Comparison of ENCODE assay signal across 26 cellular contexts in genomic region chrX:71814123-71814912, GRCh38. TPM values are rescaled to one million over a fixed set of nuclear protein-coding genes. Genes with fewer than 3 reads are reported as not detected.
DNase-seq lines count a peak whose midpoint lies in the region; FAIRE-seq and TF ChIP-seq lines count a peak whose summit lies in the region.
"Had no signal": no experiment of that assay in that cellular context is flagged by ENCODE, and none has a peak within 500 bp of the region (broad histone marks: within the 10 kb centered on the region; RNA-seq: fewer than 3 reads in every experiment).

No MANE protein-coding gene starts in this region.

- H3K4me1 Mint-ChIP-seq in endodermal cell, result no peaks in the 10 kb centered on the region
- H3K4me1 Mint-ChIP-seq: CD14-positive monocyte; CD8-positive, alpha-beta memory T cell; GM23338; H9 had no signal

- TF ChIP-seq EP300 in sigmoid colon (IDR thresholded peaks at IDR 0.05), result no peak

- H3K4me3 ChIP-seq in bronchial epithelial cell (ENCODE audit: low read depth, low read length), result no peak overlapping the region
- H3K4me3 ChIP-seq in endodermal cell (ENCODE audit: low read length), result no peak overlapping the region
- H3K4me3 ChIP-seq in osteoblast (ENCODE audit: insufficient read depth, low read length), result no peak overlapping the region
- no peak overlapping the region for H3K4me3 ChIP-seq in sigmoid colon
- H3K4me3 ChIP-seq: A549; BLaER1 treated with 17β-estradiol and CSF1 and Interleukin-3, amounts not matched to agents 10 nM and 100 nM; GM23338 had no signal

- DNase-seq in bronchial epithelial cell (ENCODE audit: low read depth) (no peak), endodermal cell (peak; percentile 28), osteoblast (ENCODE audit: insufficient read length, low spot score, missing footprints) (peak; percentile 3), sigmoid colon (peak; percentile 39), NCI-H446 treated with DMSO at 0.1 percent for 48 hours (lab: John Stamatoyannopoulos, UW) (no peak), NCI-H1417 (lab: John Stamatoyannopoulos, UW) (no peak), activated gamma-delta T cell (lab: John Stamatoyannopoulos, UW) (no peak)
- DNase-seq: 8988T; ACHN; AML-193; BE2C; CD4-positive, alpha-beta T cell; CD8-positive, alpha-beta memory T cell; DMS 273 treated with DMSO at 0.1 percent for 48 hours; DMS79 treated with DMSO at 0.1 percent for 48 hours; GF-D8; H9 had no signal

- no peak overlapping the region for H3K27ac ChIP-seq in endodermal cell (ENCODE audit: low read depth, low read length)
- H3K27ac ChIP-seq in osteoblast (ENCODE audit: low read depth, low read length), result no peak overlapping the region
- H3K27ac ChIP-seq in sigmoid colon, result no peak overlapping the region
- H3K27ac ChIP-seq: A549; BLaER1 treated with 17β-estradiol and CSF1 and Interleukin-3, amounts not matched to agents 10 nM and 100 nM had no signal

- H3K27me3 ChIP-seq in bronchial epithelial cell (ENCODE audit: control insufficient read depth, insufficient read depth, low read length), result no peaks in the 10 kb centered on the region
- no peaks in the 10 kb centered on the region for H3K27me3 ChIP-seq in endodermal cell (ENCODE audit: control insufficient read depth, insufficient read depth, low read length, poor library complexity, severe bottlenecking)
- peaks cover 12% of the 10 kb centered on the region for H3K27me3 ChIP-seq in osteoblast (ENCODE audit: insufficient read depth, low read length)
- peaks cover 0 to 11% (median 0%) of the 10 kb centered on the region in 3 donors for H3K27me3 ChIP-seq in sigmoid colon
- H3K27me3 ChIP-seq: BE2C had no signal

- peak; percentile 97 for FAIRE-seq in bronchial epithelial cell (lab: Jason Lieb, UNC)
- FAIRE-seq: A549, D721Med, GM12891, GM18507 had no signal

- H3K36me3 ChIP-seq in bronchial epithelial cell (ENCODE audit: control insufficient read depth, insufficient read depth, low read length), result no peaks in the 10 kb centered on the region
- no peaks in the 10 kb centered on the region for H3K36me3 ChIP-seq in endodermal cell (ENCODE audit: control insufficient read depth, insufficient read depth, low read length)
- H3K36me3 ChIP-seq in osteoblast (ENCODE audit: insufficient read depth, low read length), result no peaks in the 10 kb centered on the region
- no peaks in the 10 kb centered on the region for H3K36me3 ChIP-seq in sigmoid colon
- H3K36me3 ChIP-seq: BE2C; BLaER1 treated with 17β-estradiol and CSF1 and Interleukin-3, amounts not matched to agents 10 nM and 100 nM had no signal

- TF ChIP-seq CTCF in bronchial epithelial cell (IDR thresholded peaks at IDR 0.05; ENCODE audit: insufficient read depth, low read length, severe bottlenecking) (no peak), endodermal cell (conservative IDR thresholded peaks at IDR 0.05) (no peak), osteoblast (IDR thresholded peaks at IDR 0.05; ENCODE audit: extremely low read depth, low read depth, low read length) (no peak), sigmoid colon (IDR thresholded peaks at IDR 0.05) (no peak)

- H3K4me1 ChIP-seq in endodermal cell (ENCODE audit: control insufficient read depth, insufficient read depth, low read length), result no peaks in the 10 kb centered on the region
- H3K4me1 ChIP-seq in osteoblast (ENCODE audit: insufficient read depth, low read length), result no peaks in the 10 kb centered on the region
- no peaks in the 10 kb centered on the region for H3K4me1 ChIP-seq in sigmoid colon
- H3K4me1 ChIP-seq: BE2C; BLaER1 treated with 17β-estradiol and CSF1 and Interleukin-3, amounts not matched to agents 10 nM and 100 nM had no signal

- H3K27ac Mint-ChIP-seq in endodermal cell, result no peak overlapping the region
- H3K27ac Mint-ChIP-seq: CD14-positive monocyte; CD4-positive, alpha-beta T cell; CD8-positive, alpha-beta memory T cell; GM23338; H9 had no signal

- no peak overlapping the region for H2AFZ ChIP-seq in osteoblast (ENCODE audit: low read length)
- H2AFZ ChIP-seq: GM23338 had no signal

- H3K4me2 ChIP-seq in osteoblast (ENCODE audit: insufficient read depth, low read length), result no peak overlapping the region
- H3K4me2 ChIP-seq: A549; BLaER1 treated with 17β-estradiol and CSF1 and Interleukin-3, amounts not matched to agents 10 nM and 100 nM; GM23338 had no signal

- H3K4me3 Mint-ChIP-seq in endodermal cell, result no peak overlapping the region
- H3K4me3 Mint-ChIP-seq: CD14-positive monocyte; CD4-positive, alpha-beta T cell; CD8-positive, alpha-beta memory T cell; GM23338; H9 had no signal

- WGBS in endodermal cell (ENCODE audit: insufficient coverage in 1 of 2, insufficient read length in 1 of 2), 2 experiments, result 89 to 100% methylated on average over 2 to 25 of the region's 25 CpGs
- WGBS in sigmoid colon, 2 donors, result 84 to 88% methylated on average over 25 of the region's 25 CpGs

- intact Hi-C loops in sigmoid colon (cut with DNase I), result no loop called here

- no peaks in the 10 kb centered on the region for H4K20me1 ChIP-seq in osteoblast (ENCODE audit: insufficient read depth, low read length)
- H4K20me1 ChIP-seq: BLaER1 treated with 17β-estradiol and CSF1 and Interleukin-3, amounts not matched to agents 10 nM and 100 nM had no signal

- no peak overlapping the region for H3K9ac ChIP-seq in endodermal cell (ENCODE audit: extremely low read depth, low read length, poor library complexity, severe bottlenecking)
- H3K9ac ChIP-seq: BLaER1 treated with 17β-estradiol and CSF1 and Interleukin-3, amounts not matched to agents 10 nM and 100 nM had no signal

- H3K9me3 Mint-ChIP-seq in endodermal cell, result peaks cover 69% of the 10 kb centered on the region
- H3K9me3 Mint-ChIP-seq: CD4-positive, alpha-beta T cell; CD8-positive, alpha-beta memory T cell had no signal

- H3K79me2 ChIP-seq in osteoblast (ENCODE audit: insufficient read depth, low read length), result no peaks in the 10 kb centered on the region

- no peaks in the 10 kb centered on the region for H3K9me3 ChIP-seq in endodermal cell (ENCODE audit: control insufficient read depth, low read length)
- no peaks in the 10 kb centered on the region for H3K9me3 ChIP-seq in osteoblast (ENCODE audit: low read depth, low read length)
- no peaks in the 10 kb centered on the region for H3K9me3 ChIP-seq in sigmoid colon
- H3K9me3 ChIP-seq: A549, BE2C had no signal

- no peaks in the 10 kb centered on the region for H3K36me3 Mint-ChIP-seq in endodermal cell (ENCODE audit: low read depth)
- H3K36me3 Mint-ChIP-seq: CD14-positive monocyte; CD8-positive, alpha-beta memory T cell had no signal

- no peak for TF ChIP-seq POLR2A in sigmoid colon (IDR thresholded peaks at IDR 0.05)

- peaks cover 19% of the 10 kb centered on the region for H3K27me3 Mint-ChIP-seq in endodermal cell (ENCODE audit: insufficient read depth)
- H3K27me3 Mint-ChIP-seq: CD4-positive, alpha-beta T cell had no signal

RNA-seq across cellular contexts. Expression of gene CXorf49B, which starts 51.2 kb away (rescaled TPM):
- total RNA-seq in bronchial epithelial cell (not detected in 2 replicates), endodermal cell (not detected), osteoblast (not detected in 2 replicates), sigmoid colon (not detected)
- not detected for polyA plus RNA-seq in endodermal cell (2013, experiment 1 of 2)
- not detected for polyA plus RNA-seq in endodermal cell (2013, experiment 2 of 2)
- polyA plus RNA-seq in sigmoid colon, result not detected
- total RNA-seq: CD4-positive, alpha-beta T cell; CD8-positive, alpha-beta memory T cell; G401; GM23338; H4; H9 had no signal
- polyA plus RNA-seq: A549; CD14-positive monocyte; CD8-positive, alpha-beta memory T cell; GM23338 had no signal

Comparison
In these comparisons a context has a peak if more than half of its experiments do, and no peak if none do; other contexts are left out.
1. DNase-seq: peak in endodermal cell (single experiment), osteoblast (single experiment) and sigmoid colon (single experiment); none in bronchial epithelial cell (single experiment), NCI-H446 treated with DMSO at 0.1 percent for 48 hours (single experiment), NCI-H1417 (0 of 3) and activated gamma-delta T cell (single experiment).